ENCODE assay signal across 25 cellular contexts in the genomic region with DNA sequence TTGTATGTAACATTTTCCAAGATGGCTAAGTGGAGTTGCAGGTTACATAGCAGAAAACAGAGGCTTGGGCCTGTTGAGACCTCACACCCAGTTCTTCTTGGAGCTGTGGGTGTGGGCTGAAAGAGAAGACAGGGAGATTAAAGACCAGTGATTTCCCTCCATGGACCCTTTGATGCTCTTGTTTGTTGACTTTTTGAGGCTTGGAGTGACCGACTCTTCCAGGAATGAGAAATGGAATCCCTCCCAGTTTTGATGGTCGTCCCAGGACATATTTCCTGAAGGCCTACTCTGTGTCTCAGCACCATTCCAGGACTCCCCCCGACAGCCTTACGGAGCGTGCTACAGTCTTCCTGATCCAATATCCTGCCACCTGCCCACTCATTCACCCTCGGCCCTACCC.
DNase-seq lines count a peak whose midpoint lies in the region; ATAC-seq and TF ChIP-seq lines count a peak whose summit lies in the region.
"Had no signal": no experiment of that assay in that cellular context is flagged by ENCODE, and none has a peak within 500 bp of the region (broad histone marks: within the 10 kb centered on the region; RNA-seq: fewer than 3 reads in every experiment).

No MANE protein-coding gene starts in this region.

- TF ChIP-seq CTCF in IMR-90 (conservative IDR thresholded peaks at IDR 0.05; ENCODE audit: low read depth, low read length), result no peak
- TF ChIP-seq CTCF in nephron progenitor cell (IDR thresholded peaks at IDR 0.05), result no peak

- no peak overlapping the region for H2BK5ac ChIP-seq in IMR-90 (ENCODE audit: low read depth, low read length, poor library complexity, severe bottlenecking)

- H2BK120ac ChIP-seq in IMR-90 (ENCODE audit: low read depth, low read length), result no peak overlapping the region

- DNase-seq in CD4-positive, CD25-positive, alpha-beta regulatory T cell, result no peak
- DNase-seq in IMR-90 (peak; percentile 57), astrocyte of the hippocampus (ENCODE audit: low read depth, low spot score) (peak; percentile 56), nephron progenitor cell (no peak), left cardiac atrium (no peak), NCI-H1417 treated with DMSO at 0.1 percent for 48 hours (lab: John Stamatoyannopoulos, UW) (no peak), NCI-H82 treated with DMSO at 0.1 percent for 48 hours (lab: John Stamatoyannopoulos, UW; ENCODE audit: unreplicated experiment) (no peak)
- DNase-seq: BE2C; Caco-2; CD4-positive, alpha-beta T cell; DMS 273 treated with DMSO at 0.1 percent for 48 hours; DMS79 treated with DMSO at 0.1 percent for 48 hours; GM23248; MV-4-11; NCI-H1105 treated with DMSO at 0.1 percent for 48 hours; NCI-H1694; NCI-H2081 treated with DMSO at 0.1 percent for 48 hours; NCI-H2171 treated with DMSO at 0.1 percent for 48 hours; NCI-H524 treated with DMSO at 0.1 percent for 48 hours; NCI-H82 had no signal

- H3K79me1 ChIP-seq in IMR-90 (ENCODE audit: low read depth in 1 of 2, low read length in 2 of 2), result peaks cover 51 to 75% of the 10 kb centered on the region in 2 experiments

- CTCF ChIA-PET in IMR-90 (lab: Yijun Ruan, JAX), result interaction anchor here (0.7 kb wide), 1 partner anchor 11 kb away, joined by 7 read pairs; no protein-coding TSS in a partner anchor

- H3K36me3 ChIP-seq in CD4-positive, CD25-positive, alpha-beta regulatory T cell (ENCODE audit: control insufficient read depth, insufficient read depth, low read length), result peaks cover 5% of the 10 kb centered on the region
- H3K36me3 ChIP-seq in IMR-90 (ENCODE audit: control insufficient read depth, insufficient read depth, low read length), result no peaks in the 10 kb centered on the region
- H3K36me3 ChIP-seq: BE2C, HAP-1 had no signal

- dilution Hi-C loops in IMR-90 (cut with HindIII; ENCODE audit: low sequenced_read_pairs, unreplicated experiment), result no loop called here

- peaks cover 22 to 77% (median 59%) of the 10 kb centered on the region in 4 donors for H3K4me1 Mint-ChIP-seq in CD4-positive, CD25-positive, alpha-beta regulatory T cell
- H3K4me1 Mint-ChIP-seq in nephron progenitor cell, result peaks cover 34% of the 10 kb centered on the region

- no peak overlapping the region for H3K9ac ChIP-seq in IMR-90 (ENCODE audit: low read depth, low read length)
- H3K9ac ChIP-seq: GM23248, KMS-11 had no signal

- ATAC-seq in CD4-positive, CD25-positive, alpha-beta regulatory T cell (ENCODE audit: low read depth in 2 of 2), result no peak
- ATAC-seq in IMR-90 (ENCODE audit: low read depth) (peak; percentile 58), left cardiac atrium (no peak)
- ATAC-seq: A549, Right ventricle myocardium inferior had no signal

- no peak for TF ChIP-seq RAD21 in IMR-90 (IDR thresholded peaks at IDR 0.05; ENCODE audit: low read length)

- no peak overlapping the region for H2AK5ac ChIP-seq in IMR-90 (ENCODE audit: low read depth, low read length)

- BruUV-seq in IMR-90 (replicated peaks; lab: Mats Ljungman, UMichigan), result no TSS peak

- peaks cover 24% of the 10 kb centered on the region for H3K4me1 ChIP-seq in CD4-positive, CD25-positive, alpha-beta regulatory T cell (ENCODE audit: control insufficient read depth, insufficient read depth, low read length, poor library complexity, severe bottlenecking)
- H3K4me1 ChIP-seq in IMR-90 (ENCODE audit: control insufficient read depth, insufficient read depth, low read length), result peaks cover 5% of the 10 kb centered on the region
- H3K4me1 ChIP-seq: BE2C, Caco-2, HAP-1 had no signal

- 60% methylated on average over 5 of the region's 6 CpGs; no CpG with 5 or more reads in 1 of the 2 experiments for WGBS in IMR-90 (ENCODE audit: extremely low coverage in 2 of 2, insufficient read length in 1 of 2), 2 experiments

- no peak overlapping the region for H3K4me3 Mint-ChIP-seq in CD4-positive, CD25-positive, alpha-beta regulatory T cell
- H3K4me3 Mint-ChIP-seq in nephron progenitor cell, result no peak overlapping the region
- H3K4me3 Mint-ChIP-seq: CD4-positive, alpha-beta T cell had no signal

- H3K18ac ChIP-seq in IMR-90 (ENCODE audit: low read depth, low read length), result no peak overlapping the region

- no peak overlapping the region for H4K5ac ChIP-seq in IMR-90 (ENCODE audit: low read depth, low read length)

- H3K14ac ChIP-seq in IMR-90 (replicated peaks; ENCODE audit: low read depth, low read length), result no peak overlapping the region; the same call in 1 of the 2 replicates

- no peak overlapping the region for H2BK15ac ChIP-seq in IMR-90 (ENCODE audit: low read depth, low read length)

- no peak overlapping the region for H3K4me3 ChIP-seq in CD4-positive, CD25-positive, alpha-beta regulatory T cell (ENCODE audit: low read depth, low read length)
- H3K4me3 ChIP-seq in IMR-90 (ENCODE audit: insufficient read depth, low read depth, low read length), result no peak overlapping the region
- H3K4me3 ChIP-seq: A549, GM23248, HAP-1 had no signal

- H3K9me3 Mint-ChIP-seq in CD4-positive, CD25-positive, alpha-beta regulatory T cell, result no peaks in the 10 kb centered on the region
- H3K9me3 Mint-ChIP-seq in nephron progenitor cell, result no peaks in the 10 kb centered on the region
- H3K9me3 Mint-ChIP-seq: CD4-positive, alpha-beta T cell had no signal

- H2AK9ac ChIP-seq in IMR-90 (replicated peaks; ENCODE audit: low read depth, low read length, poor library complexity), result peak overlapping the region; percentile 2

- H3K9me3 ChIP-seq in CD4-positive, CD25-positive, alpha-beta regulatory T cell (ENCODE audit: control insufficient read depth in 2 of 2, low read length in 2 of 2), result no peaks in the 10 kb centered on the region
- H3K9me3 ChIP-seq in IMR-90 (ENCODE audit: control insufficient read depth, insufficient read depth, low read length), result no peaks in the 10 kb centered on the region
- H3K9me3 ChIP-seq: A549, BE2C, Caco-2, HAP-1 had no signal

- peaks cover 36% of the 10 kb centered on the region for H3K36me3 Mint-ChIP-seq in CD4-positive, CD25-positive, alpha-beta regulatory T cell
- H3K36me3 Mint-ChIP-seq in nephron progenitor cell (ENCODE audit: low read depth), result peaks cover 3% of the 10 kb centered on the region

- no peaks in the 10 kb centered on the region for H3K27me3 ChIP-seq in CD4-positive, CD25-positive, alpha-beta regulatory T cell (ENCODE audit: control insufficient read depth, insufficient read depth, low read length)
- H3K27me3 ChIP-seq in IMR-90 (ENCODE audit: control insufficient read depth, insufficient read depth, low read length), result no peaks in the 10 kb centered on the region
- H3K27me3 ChIP-seq: BE2C had no signal

- H3K4me2 ChIP-seq in IMR-90 (ENCODE audit: low read depth, low read length), result no peak overlapping the region
- H3K4me2 ChIP-seq: A549, KMS-11 had no signal

- no peak overlapping the region for H2BK20ac ChIP-seq in IMR-90 (ENCODE audit: low read depth, low read length)

- no peak overlapping the region for H3K4ac ChIP-seq in IMR-90 (ENCODE audit: low read depth, low read length)

- intact Hi-C loops in IMR-90 (cut with micrococcal nuclease), result no loop called here
- intact Hi-C loops in left cardiac atrium (cut with DNase I), result no loop called here

- no peak overlapping the region for H3K56ac ChIP-seq in IMR-90 (ENCODE audit: extremely low read depth, insufficient read depth, low read length)

- peak overlapping the region in 2 of 3 donors; percentile 1 to 2 for H3K27ac Mint-ChIP-seq in CD4-positive, CD25-positive, alpha-beta regulatory T cell
- H3K27ac Mint-ChIP-seq in nephron progenitor cell, result peak overlapping the region; percentile 93
- H3K27ac Mint-ChIP-seq: CD4-positive, alpha-beta T cell had no signal

- no peaks in the 10 kb centered on the region for H3K27me3 Mint-ChIP-seq in CD4-positive, CD25-positive, alpha-beta regulatory T cell
- H3K27me3 Mint-ChIP-seq in nephron progenitor cell (ENCODE audit: low read depth, poor library complexity), result peaks cover 6% of the 10 kb centered on the region
- H3K27me3 Mint-ChIP-seq: CD4-positive, alpha-beta T cell had no signal

- H4K8ac ChIP-seq in IMR-90 (ENCODE audit: low read depth in 2 of 2, low read length in 2 of 2), result no peak overlapping the region

- no peak overlapping the region for H3K27ac ChIP-seq in CD4-positive, CD25-positive, alpha-beta regulatory T cell (ENCODE audit: insufficient read depth, low read length, poor library complexity, severe bottlenecking)
- no peak overlapping the region for H3K27ac ChIP-seq in IMR-90 (ENCODE audit: insufficient read depth, low read length)
- H3K27ac ChIP-seq: GM23248, HL-60, KMS-11 had no signal

- peaks cover 27% of the 10 kb centered on the region for H4K20me1 ChIP-seq in IMR-90 (ENCODE audit: insufficient read depth, low read length)

- no peak overlapping the region for H2AFZ ChIP-seq in IMR-90 (replicated peaks; ENCODE audit: low read length, poor library complexity)
- H2AFZ ChIP-seq: GM23248 had no signal

- H3K23ac ChIP-seq in IMR-90 (ENCODE audit: low read depth, low read length), result no peak overlapping the region

- in situ Hi-C loops in IMR-90 (cut with MboI; ENCODE audit: low sequenced_read_pairs), result no loop called here

- POLR2A ChIA-PET in IMR-90 (lab: Charles Lee; ENCODE audit: unreplicated experiment), result no interaction called here

- no peak for TF ChIP-seq POLR2A in IMR-90 (IDR thresholded peaks at IDR 0.05; ENCODE audit: low read depth, low read length)

- H3K9me1 ChIP-seq in IMR-90 (ENCODE audit: insufficient read depth, low read length), result peaks cover 19% of the 10 kb centered on the region; the same call in 1 of the 2 replicates

- no peak overlapping the region for H4K91ac ChIP-seq in IMR-90 (ENCODE audit: insufficient read depth, low read depth, low read length)

TF ChIP-seq in IMR-90, 13 proteins besides CTCF, POLR2A, EP300 and RAD21 (continues in another document):
- TF ChIP-seq CHD1 (IDR thresholded peaks at IDR 0.05; ENCODE audit: low read depth, low read length) (no peak), CEBPB (IDR thresholded peaks at IDR 0.05; ENCODE audit: low read depth, low read length) (no peak), FOS (IDR thresholded peaks at IDR 0.05; ENCODE audit: low read depth, low read length) (no peak), RFX5 (IDR thresholded peaks at IDR 0.05; ENCODE audit: low read depth, low read length) (no peak), BHLHE40 (IDR thresholded peaks at IDR 0.05; ENCODE audit: low read depth, low read length) (no peak), MAFK (IDR thresholded peaks at IDR 0.05; ENCODE audit: low read depth, low read length) (no peak), MAZ (IDR thresholded peaks at IDR 0.05; ENCODE audit: borderline replicate concordance, low read depth, low read length) (no peak), SMC3 (IDR thresholded peaks at IDR 0.05; ENCODE audit: low read depth, low read length) (no peak), USF2 (IDR thresholded peaks at IDR 0.05; ENCODE audit: low read depth, low read length) (no peak), MXI1 (IDR thresholded peaks at IDR 0.05; ENCODE audit: borderline replicate concordance, low read depth, low read length) (no peak)

Comparison
In these comparisons a context has a peak if more than half of its experiments do, and no peak if none do; other contexts are left out.
1. DNase-seq: peak in IMR-90 (single experiment) and astrocyte of the hippocampus (single experiment); none in CD4-positive, CD25-positive, alpha-beta regulatory T cell (0 of 3), nephron progenitor cell (single experiment), left cardiac atrium (single experiment), NCI-H1417 treated with DMSO at 0.1 percent for 48 hours (single experiment) and NCI-H82 treated with DMSO at 0.1 percent for 48 hours (single experiment).